ENCODE assay signal across 15 cellular contexts in the genomic region with DNA sequence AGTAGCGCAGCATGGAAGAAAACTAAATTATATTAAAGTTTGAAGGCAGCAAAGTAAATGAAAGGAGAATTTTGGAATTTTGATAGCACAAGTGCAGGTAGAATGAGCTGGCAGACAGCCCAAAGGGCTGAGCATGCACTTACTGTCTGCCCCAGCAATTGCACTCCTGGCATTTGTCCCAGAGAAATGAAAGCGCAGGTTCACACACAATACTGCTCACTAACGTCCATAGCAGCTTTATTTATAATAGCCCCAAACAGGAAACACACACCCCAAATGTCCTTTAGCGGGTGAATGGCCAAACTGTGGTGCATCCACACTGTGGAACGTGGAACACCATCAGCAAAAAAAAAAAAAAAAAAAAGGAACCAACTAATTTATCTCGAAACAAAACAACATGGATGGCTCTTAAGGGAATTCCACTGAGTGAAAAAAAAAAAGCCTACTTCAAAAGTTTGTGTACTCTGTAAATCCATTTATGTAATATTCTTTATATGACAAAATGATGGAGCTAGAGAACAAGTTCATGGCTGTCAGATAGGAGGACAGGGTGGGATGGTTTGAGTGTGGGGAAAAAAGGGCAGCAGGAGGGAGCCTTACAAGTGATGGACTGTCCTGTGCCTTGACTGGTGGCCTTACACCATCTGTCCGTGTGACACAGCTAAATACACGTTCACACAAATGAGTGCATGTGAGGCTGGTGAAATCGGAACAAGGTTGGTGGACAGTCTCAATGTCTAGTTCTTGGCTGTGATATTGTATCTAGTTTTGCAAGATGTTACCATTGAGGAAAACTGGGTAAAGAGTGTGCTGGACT. TPM values are rescaled to one million over a fixed set of nuclear protein-coding genes. Genes with fewer than 3 reads are reported as not detected.
DNase-seq lines count a peak whose midpoint lies in the region; ATAC-seq, FAIRE-seq and TF ChIP-seq lines count a peak whose summit lies in the region.
"Had no signal": no experiment of that assay in that cellular context is flagged by ENCODE, and none has a peak within 500 bp of the region (broad histone marks: within the 10 kb centered on the region; RNA-seq: fewer than 3 reads in every experiment).

No MANE protein-coding gene starts in this region.

- H3K18ac ChIP-seq in mesendoderm (ENCODE audit: low read length) = no peak overlapping the region

- no peak overlapping the region for H3K9ac ChIP-seq in mesendoderm (ENCODE audit: low read length)
- H3K9ac ChIP-seq in neural progenitor cell = no peak overlapping the region
- H3K9ac ChIP-seq: BLaER1 had no signal

- no peak overlapping the region for H2BK5ac ChIP-seq in mesendoderm (ENCODE audit: low read length)

- H3K27me3 ChIP-seq in heart right ventricle = no peaks in the 10 kb centered on the region
- no peaks in the 10 kb centered on the region for H3K27me3 ChIP-seq in tibial artery
- H3K27me3 ChIP-seq in mesendoderm (ENCODE audit: insufficient read depth, low read length, poor library complexity) = no peaks in the 10 kb centered on the region
- no peaks in the 10 kb centered on the region for H3K27me3 ChIP-seq in neural progenitor cell
- H3K27me3 ChIP-seq: BLaER1, Peyer's patch, sigmoid colon had no signal

- H3K4me1 ChIP-seq in heart right ventricle = peaks cover 0 to 27% (median 14%) of the 10 kb centered on the region in 9 donors
- peaks cover 0 to 3% (median 3%) of the 10 kb centered on the region in 4 donors for H3K4me1 ChIP-seq in tibial artery
- no peaks in the 10 kb centered on the region for H3K4me1 ChIP-seq in mesendoderm (ENCODE audit: control insufficient read depth, low read depth, low read length)
- H3K4me1 ChIP-seq in neural progenitor cell = no peaks in the 10 kb centered on the region

- WGBS in heart right ventricle, 2 donors = 47 to 52% methylated on average over 9 of the region's 9 CpGs
- no CpG with 5 or more reads among the region's 9 CpGs for WGBS in mesendoderm (ENCODE audit: extremely low coverage, insufficient coverage, low lambda C conversion rate)

- no peak overlapping the region for H3K56ac ChIP-seq in mesendoderm (ENCODE audit: low read length)

- H3K4me3 Mint-ChIP-seq in neural progenitor cell = no peak overlapping the region
- H3K4me3 Mint-ChIP-seq: activated naive CD8-positive, alpha-beta T cell had no signal

- H3K27me3 Mint-ChIP-seq in neural progenitor cell (ENCODE audit: insufficient read depth, low read depth) = no peaks in the 10 kb centered on the region
- H3K27me3 Mint-ChIP-seq: activated naive CD8-positive, alpha-beta T cell had no signal

- no peak overlapping the region for H2AFZ ChIP-seq in neural progenitor cell (replicated peaks)

- no peak overlapping the region for H3K4me2 ChIP-seq in mesendoderm (ENCODE audit: low read length)
- H3K4me2 ChIP-seq in neural progenitor cell = no peak overlapping the region
- H3K4me2 ChIP-seq: BLaER1 had no signal

- no peak overlapping the region for H3K23ac ChIP-seq in mesendoderm (ENCODE audit: low read length)

- no peak overlapping the region for H2BK120ac ChIP-seq in mesendoderm (ENCODE audit: low read depth, low read length)

- no peaks in the 10 kb centered on the region for H4K20me1 ChIP-seq in neural progenitor cell (ENCODE audit: low read depth)
- H4K20me1 ChIP-seq: BLaER1 had no signal

- H3K27ac ChIP-seq in heart right ventricle (peak overlapping the region in 6 of 10 donors; percentile 9 to 56 (median 22)), tibial artery (no peak overlapping the region), mesendoderm (ENCODE audit: low read depth, low read length) (no peak overlapping the region), neural progenitor cell (no peak overlapping the region)
- H3K27ac ChIP-seq: BLaER1, Peyer's patch, sigmoid colon had no signal

- peak; percentile 72 to 92 (median 78) for ATAC-seq in heart right ventricle

- no peak overlapping the region for H4K8ac ChIP-seq in mesendoderm (ENCODE audit: low read depth, low read length)

- no peak overlapping the region for H2AK5ac ChIP-seq in mesendoderm (ENCODE audit: low read length)

- TF ChIP-seq CTCF in heart right ventricle (IDR thresholded peaks at IDR 0.05) = no peak
- TF ChIP-seq CTCF in tibial artery (IDR thresholded peaks at IDR 0.05) = no peak
- no peak for TF ChIP-seq CTCF in neural progenitor cell (IDR thresholded peaks at IDR 0.05)

- no peaks in the 10 kb centered on the region for H3K36me3 Mint-ChIP-seq in neural progenitor cell

- FAIRE-seq in frontal cortex (lab: Jason Lieb, UNC) = no peak
- FAIRE-seq: GM18507 had no signal

- H2BK15ac ChIP-seq in mesendoderm (replicated peaks; ENCODE audit: low read depth) = no peak overlapping the region

- H4K5ac ChIP-seq in mesendoderm (ENCODE audit: low read length) = no peak overlapping the region

- no peaks in the 10 kb centered on the region for H3K9me3 Mint-ChIP-seq in neural progenitor cell

- no peak overlapping the region for H3K4ac ChIP-seq in mesendoderm (ENCODE audit: low read depth, low read length)

- H3K27ac Mint-ChIP-seq in neural progenitor cell = no peak overlapping the region
- H3K27ac Mint-ChIP-seq: activated naive CD8-positive, alpha-beta T cell had no signal

- DNase-seq in Ammon's horn (ENCODE audit: low spot score) (peak; percentile 41), HT-29 (ENCODE audit: low spot score) (peak; percentile 73), NCI-H2196 treated with DMSO at 0.1 percent for 48 hours (lab: John Stamatoyannopoulos, UW; ENCODE audit: unreplicated experiment) (peak; percentile 22), heart right ventricle (peak in 1 of 2 donors; percentile 68), frontal cortex (ENCODE audit: low spot score in 2 of 2) (no peak), tibial artery (no peak), mesendoderm (no peak), neural progenitor cell (ENCODE audit: low spot score) (no peak)
- DNase-seq: cerebellar nuclear complex, H7, sigmoid colon had no signal

- H3K36me3 ChIP-seq in heart right ventricle (peaks cover 0 to 51% (median 7%) of the 10 kb centered on the region in 9 donors), tibial artery (peaks cover 0 to 41% (median 4%) of the 10 kb centered on the region in 3 donors), mesendoderm (ENCODE audit: control insufficient read depth, insufficient read depth, low read length) (no peaks in the 10 kb centered on the region), neural progenitor cell (no peaks in the 10 kb centered on the region)

- H3K79me1 ChIP-seq in mesendoderm (ENCODE audit: low read length) = no peaks in the 10 kb centered on the region

- H3K9me3 ChIP-seq in heart right ventricle (no peaks in the 10 kb centered on the region), tibial artery (no peaks in the 10 kb centered on the region), neural progenitor cell (ENCODE audit: low read depth) (no peaks in the 10 kb centered on the region)
- H3K9me3 ChIP-seq: BLaER1, Peyer's patch, sigmoid colon had no signal

- H3K79me2 ChIP-seq in mesendoderm (ENCODE audit: control insufficient read depth, insufficient read depth, low read length) (no peaks in the 10 kb centered on the region), neural progenitor cell (ENCODE audit: low read depth) (no peaks in the 10 kb centered on the region)

- H3F3A ChIP-seq in neural progenitor cell (ENCODE audit: low read depth) = peaks cover 3% of the 10 kb centered on the region

- intact Hi-C loops in heart right ventricle (cut with DNase I) (loop anchor here in 1 of 10 donors (5.0 kb wide), 1 partner anchor 64 kb away; the partner anchor contains the start of gene TARS3), tibial artery (cut with DNase I; ENCODE audit: low total_unique reads) (no loop called here)

- peaks cover 2% of the 10 kb centered on the region for H3K4me1 Mint-ChIP-seq in neural progenitor cell

- H3K4me3 ChIP-seq in heart right ventricle (no peak overlapping the region), tibial artery (no peak overlapping the region), mesendoderm (ENCODE audit: low read length) (no peak overlapping the region), neural progenitor cell (no peak overlapping the region)
- H3K4me3 ChIP-seq: BLaER1, Peyer's patch, sigmoid colon had no signal

RNA-seq across cellular contexts. Expression of gene TM2D3, which starts 6.0 kb away (rescaled TPM):
- 21.0 and 23.9 TPM in 2 replicates for total RNA-seq in HT-29 (2014; rRNA removed; shearing (Covaris generic))
- 10 to 100 TPM; 38.2 to 61.6 (median 49.5) TPM for total RNA-seq in heart right ventricle
- 10 to 100 TPM; 52.2 to 52.3 TPM for polyA plus RNA-seq in heart right ventricle
- 102 TPM for total RNA-seq in frontal cortex
- polyA plus RNA-seq in mesendoderm (2013, experiment 1 of 2) = 16.3 TPM
- polyA plus RNA-seq in mesendoderm (2013, experiment 2 of 2) = 16.3 TPM
- total RNA-seq in neural progenitor cell (ENCODE audit: low replicate concordance) = 41.6 and 58.4 TPM in 2 replicates

Comparison
In these comparisons a context has a peak if more than half of its experiments do, and no peak if none do; other contexts are left out.
1. DNase-seq: peak in Ammon's horn (single experiment), HT-29 (single experiment) and NCI-H2196 treated with DMSO at 0.1 percent for 48 hours (single experiment); none in frontal cortex (0 of 2), tibial artery (0 of 2), mesendoderm (single experiment) and neural progenitor cell (single experiment).
2. H3K27ac ChIP-seq: peak in heart right ventricle (6 of 10); none in tibial artery (0 of 2), mesendoderm (single experiment) and neural progenitor cell (single experiment).